8 cellular contexts compared by ENCODE assay signal in genomic region chr11:46389450-46390330, GRCh38. TPM values are rescaled to one million over a fixed set of nuclear protein-coding genes. Genes with fewer than 3 reads are reported as not detected.
DNase-seq lines count a peak whose midpoint lies in the region; ATAC-seq, FAIRE-seq and TF ChIP-seq lines count a peak whose summit lies in the region.

No MANE protein-coding gene starts in this region.

- peaks cover 0 to 36% (median 10%) of the 10 kb centered on the region in 4 donors for H3K4me1 Mint-ChIP-seq in CD4-positive, CD25-positive, alpha-beta regulatory T cell
- no peaks in the 10 kb centered on the region for H3K4me1 Mint-ChIP-seq in astrocyte (ENCODE audit: low read depth, unreplicated experiment)

- no peaks in the 10 kb centered on the region for H3K79me2 ChIP-seq in astrocyte (ENCODE audit: insufficient read depth, low read length)

- H3K4me3 ChIP-seq in CD4-positive, CD25-positive, alpha-beta regulatory T cell (ENCODE audit: low read depth, low read length), result no peak overlapping the region
- peak overlapping the region; percentile 31 for H3K4me3 ChIP-seq in RWPE2 (ENCODE audit: severe bottlenecking)
- peak overlapping the region; percentile 57 for H3K4me3 ChIP-seq in astrocyte (ENCODE audit: insufficient read depth, low read depth, low read length)
- H3K4me3 ChIP-seq in rectal smooth muscle tissue (ENCODE audit: low read length), result peak overlapping the region; percentile 61

- peak in 1 of 2 donors; percentile 23 for ATAC-seq in CD4-positive, CD25-positive, alpha-beta regulatory T cell (ENCODE audit: low read depth in 2 of 2)
- peak; percentile 73 for ATAC-seq in RWPE2 (ENCODE audit: low read depth)

- peaks cover 62% of the 10 kb centered on the region for H3K27me3 Mint-ChIP-seq in CD4-positive, CD25-positive, alpha-beta regulatory T cell
- peaks cover 34% of the 10 kb centered on the region for H3K27me3 Mint-ChIP-seq in astrocyte (ENCODE audit: low read depth, unreplicated experiment)

- H3K4me2 ChIP-seq in astrocyte (ENCODE audit: low read length), result peak overlapping the region; percentile 91

- peak in 1 of 3 donors; percentile 47 for DNase-seq in CD4-positive, CD25-positive, alpha-beta regulatory T cell
- DNase-seq in GM19240 (ENCODE audit: insufficient read length, low spot score) (peak; percentile 86), KBM-7 (peak; percentile 78), RWPE2 (ENCODE audit: low spot score) (peak; percentile 77), astrocyte (ENCODE audit: low read depth) (no peak), hippocampal formation (lab: John Stamatoyannopoulos, UW) (peak; percentile 39 to 48), NCI-H510A treated with DMSO at 0.1 percent for 48 hours (lab: John Stamatoyannopoulos, UW) (no peak)

- peaks cover 22% of the 10 kb centered on the region for H3K27me3 ChIP-seq in CD4-positive, CD25-positive, alpha-beta regulatory T cell (ENCODE audit: control insufficient read depth, insufficient read depth, low read length)
- peaks cover 35% of the 10 kb centered on the region for H3K27me3 ChIP-seq in RWPE2 (ENCODE audit: insufficient read depth, poor library complexity, severe bottlenecking)
- H3K27me3 ChIP-seq in astrocyte (ENCODE audit: insufficient read depth, low read length), result peaks cover 27% of the 10 kb centered on the region
- peaks cover 33% of the 10 kb centered on the region for H3K27me3 ChIP-seq in rectal smooth muscle tissue (ENCODE audit: control insufficient read depth, insufficient read depth, low read length)

- H2AFZ ChIP-seq in astrocyte (ENCODE audit: low read depth, low read length), result peak overlapping the region; percentile 54

- H3K9ac ChIP-seq in astrocyte (ENCODE audit: low read length) (no peak overlapping the region), rectal smooth muscle tissue (ENCODE audit: low read length) (no peak overlapping the region)

- peaks cover 42% of the 10 kb centered on the region for H3K4me1 ChIP-seq in CD4-positive, CD25-positive, alpha-beta regulatory T cell (ENCODE audit: control insufficient read depth, insufficient read depth, low read length, poor library complexity, severe bottlenecking)
- H3K4me1 ChIP-seq in RWPE2 (ENCODE audit: insufficient read depth, poor library complexity, severe bottlenecking) (no peaks in the 10 kb centered on the region), astrocyte (ENCODE audit: insufficient read depth, low read length) (peaks cover 16% of the 10 kb centered on the region), rectal smooth muscle tissue (ENCODE audit: control insufficient read depth, insufficient read depth, low read length) (no peaks in the 10 kb centered on the region)

- no peaks in the 10 kb centered on the region for H3K36me3 ChIP-seq in CD4-positive, CD25-positive, alpha-beta regulatory T cell (ENCODE audit: control insufficient read depth, insufficient read depth, low read length)
- H3K36me3 ChIP-seq in RWPE2 (ENCODE audit: low read depth) (no peaks in the 10 kb centered on the region), astrocyte (ENCODE audit: insufficient read depth, low read length) (no peaks in the 10 kb centered on the region), rectal smooth muscle tissue (ENCODE audit: control insufficient read depth, insufficient read depth, low read length) (no peaks in the 10 kb centered on the region)

- H4K20me1 ChIP-seq in astrocyte (ENCODE audit: insufficient read depth, low read length), result peaks cover 36% of the 10 kb centered on the region

- in situ Hi-C loops in KBM-7 (cut with MboI; ENCODE audit: low pct_unique_long_range_greater_than_20kb, low sequenced_read_pairs), result loop anchor here (10.0 kb wide), 1 partner anchor 185 kb away; no protein-coding TSS in a partner anchor

- peak overlapping the region; percentile 12 to 50 (median 33) for H3K4me3 Mint-ChIP-seq in CD4-positive, CD25-positive, alpha-beta regulatory T cell
- H3K4me3 Mint-ChIP-seq in astrocyte (ENCODE audit: unreplicated experiment), result peak overlapping the region; percentile 73

- FAIRE-seq in astrocyte (lab: Jason Lieb, UNC), result no peak

- no peaks in the 10 kb centered on the region for H3K36me3 Mint-ChIP-seq in CD4-positive, CD25-positive, alpha-beta regulatory T cell
- peaks cover 3% of the 10 kb centered on the region for H3K36me3 Mint-ChIP-seq in astrocyte (ENCODE audit: low read depth, unreplicated experiment)

- H3K27ac ChIP-seq in CD4-positive, CD25-positive, alpha-beta regulatory T cell (ENCODE audit: insufficient read depth, low read length, poor library complexity, severe bottlenecking), result no peak overlapping the region
- H3K27ac ChIP-seq in RWPE2 (ENCODE audit: poor library complexity, severe bottlenecking), result no peak overlapping the region
- H3K27ac ChIP-seq in astrocyte (ENCODE audit: low read depth, low read length), result no peak overlapping the region
- no peak overlapping the region for H3K27ac ChIP-seq in rectal smooth muscle tissue (ENCODE audit: low read depth, low read length)

- TF ChIP-seq CTCF in RWPE2 (IDR thresholded peaks at IDR 0.05; ENCODE audit: poor library complexity, severe bottlenecking) (peak; percentile 95), astrocyte (IDR thresholded peaks at IDR 0.05; ENCODE audit: insufficient read depth, low read depth, low read length) (peak; percentile 38)

- peaks cover 0 to 8% (median 0%) of the 10 kb centered on the region in 7 donors for H3K9me3 Mint-ChIP-seq in CD4-positive, CD25-positive, alpha-beta regulatory T cell
- H3K9me3 Mint-ChIP-seq in astrocyte (ENCODE audit: unreplicated experiment), result no peaks in the 10 kb centered on the region

- H3K27ac Mint-ChIP-seq in CD4-positive, CD25-positive, alpha-beta regulatory T cell, result no peak overlapping the region
- no peak overlapping the region for H3K27ac Mint-ChIP-seq in astrocyte (ENCODE audit: unreplicated experiment)

- no peaks in the 10 kb centered on the region for H3K9me3 ChIP-seq in CD4-positive, CD25-positive, alpha-beta regulatory T cell (ENCODE audit: control insufficient read depth in 2 of 2, low read length in 2 of 2)
- H3K9me3 ChIP-seq in RWPE2 (ENCODE audit: severe bottlenecking), result no peaks in the 10 kb centered on the region
- H3K9me3 ChIP-seq in astrocyte (ENCODE audit: insufficient read depth, low read depth, low read length), result no peaks in the 10 kb centered on the region

RNA-seq across cellular contexts. Expression of gene CHRM4, which starts 1.9 kb away (rescaled TPM):
- total RNA-seq in CD4-positive, CD25-positive, alpha-beta regulatory T cell, result 2.8 TPM
- polyA plus RNA-seq in CD4-positive, CD25-positive, alpha-beta regulatory T cell, result 1 to 10 TPM in 1 of 4 donors, under 1 TPM in 2, not detected in 1; 0.15 to 1.1 (median 0.84) TPM
- total RNA-seq in astrocyte, result 0.27 and 0.43 TPM in 2 replicates

RNA-seq across cellular contexts. Expression of gene MDK, which starts 8.2 kb away (rescaled TPM):
- 6.1 TPM for total RNA-seq in CD4-positive, CD25-positive, alpha-beta regulatory T cell
- not detected for polyA plus RNA-seq in CD4-positive, CD25-positive, alpha-beta regulatory T cell
- total RNA-seq in astrocyte, result 277 and 325 TPM in 2 replicates

RNA-seq across cellular contexts. Expression of gene DGKZ, which starts 42.4 kb away (rescaled TPM):
- 234 TPM for total RNA-seq in CD4-positive, CD25-positive, alpha-beta regulatory T cell
- 10 to 100 TPM; 36.6 to 48.6 (median 44.8) TPM for polyA plus RNA-seq in CD4-positive, CD25-positive, alpha-beta regulatory T cell
- total RNA-seq in astrocyte, result 53.8 and 59.3 TPM in 2 replicates

Comparison
In these comparisons a context has a peak if more than half of its experiments do, and no peak if none do; other contexts are left out.
1. DNase-seq: peak in GM19240 (single experiment), KBM-7 (single experiment), RWPE2 (single experiment) and hippocampal formation (2 of 2); none in astrocyte (single experiment) and NCI-H510A treated with DMSO at 0.1 percent for 48 hours (single experiment).
2. RNA of gene MDK, which starts 8.2 kb away (total RNA-seq): 277 to 325 TPM in astrocyte; 6.1 TPM in CD4-positive, CD25-positive, alpha-beta regulatory T cell (single experiment); every median in the first group is over 10 times any median in the second.